Comparison of ENCODE assay signal across 8 cellular contexts in the genomic region with DNA sequence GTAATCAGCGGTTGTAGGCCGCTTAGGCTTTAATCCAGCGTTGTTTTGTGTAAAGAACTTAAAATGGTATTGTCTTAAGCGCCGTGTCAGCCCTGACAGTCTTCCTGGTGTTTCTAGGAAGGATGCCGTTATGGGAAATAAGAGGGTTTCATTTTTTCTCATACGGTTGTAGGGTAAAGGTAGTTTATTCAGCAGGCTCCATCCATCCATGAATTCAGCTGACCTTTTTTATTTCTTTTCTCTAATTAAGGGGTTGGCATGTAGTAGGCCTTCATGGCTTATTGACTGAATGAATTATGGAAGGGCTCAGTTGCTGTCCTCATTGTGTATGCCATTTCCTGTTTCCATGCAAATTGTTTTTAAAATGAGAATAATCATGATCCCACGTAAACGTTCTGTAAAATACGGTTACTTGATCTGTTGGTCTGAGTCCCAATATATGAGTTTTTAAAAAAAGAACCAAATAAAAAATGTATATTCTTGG. TPM values are rescaled to one million over a fixed set of nuclear protein-coding genes. Genes with fewer than 3 reads are reported as not detected.
DNase-seq lines count a peak whose midpoint lies in the region; ATAC-seq and TF ChIP-seq lines count a peak whose summit lies in the region.

No MANE protein-coding gene starts in this region.

- TF ChIP-seq CTCF in left ventricle myocardium inferior (IDR thresholded peaks at IDR 0.05; ENCODE audit: borderline replicate concordance) (no peak), Peyer's patch (IDR thresholded peaks at IDR 0.05) (no peak), epithelial cell of proximal tubule (conservative IDR thresholded peaks at IDR 0.05; ENCODE audit: low read depth, low read length) (no peak), neutrophil (IDR thresholded peaks at IDR 0.05) (no peak)

- H3K9me3 ChIP-seq in left ventricle myocardium inferior (replicated peaks): no peaks in the 10 kb centered on the region
- H3K9me3 ChIP-seq in Peyer's patch: no peaks in the 10 kb centered on the region
- no peaks in the 10 kb centered on the region for H3K9me3 ChIP-seq in neutrophil

- H3K27me3 ChIP-seq in left ventricle myocardium inferior (ENCODE audit: low read depth) (no peaks in the 10 kb centered on the region), Peyer's patch (no peaks in the 10 kb centered on the region), neutrophil (peaks cover 17% of the 10 kb centered on the region)

- intact Hi-C loops in left ventricle myocardium inferior (cut with micrococcal nuclease): no loop called here
- intact Hi-C loops in cardiac septum (cut with DNase I): loop anchor here (1.0 to 10.0 kb wide), 2 partner anchors 51 to 257 kb away; partner anchors contain the start of gene FRYL

- DNase-seq in left ventricle myocardium inferior (no peak), cardiac septum (ENCODE audit: low spot score) (no peak), Peyer's patch (no peak), epithelial cell of proximal tubule (ENCODE audit: low read depth) (peak; percentile 4), OCI-M2 (lab: John Stamatoyannopoulos, UW; ENCODE audit: unreplicated experiment) (no peak)
- no peak for DNase-seq in stimulated activated CD8-positive, alpha-beta memory T cell treated with anti-CD3 and anti-CD28 coated beads, Interleukin-4, amount 100 ng/mL, for 48 hours

- ATAC-seq in GM18505 (IDR thresholded peaks at IDR 0.05; ENCODE audit: unreplicated experiment): no peak

- H3K27ac ChIP-seq in left ventricle myocardium inferior (replicated peaks) (peak overlapping the region; percentile 95), Peyer's patch (peak overlapping the region; percentile 91 to 93 (median 93)), neutrophil (peak overlapping the region; percentile 93)

- H3K36me3 ChIP-seq in left ventricle myocardium inferior: peaks cover 33% of the 10 kb centered on the region
- peaks cover 0 to 29% (median 0%) of the 10 kb centered on the region in 3 donors for H3K36me3 ChIP-seq in Peyer's patch
- H3K36me3 ChIP-seq in neutrophil: peaks cover 31% of the 10 kb centered on the region

- H3K4me3 ChIP-seq in left ventricle myocardium inferior (peak overlapping the region; percentile 91), Peyer's patch (peak overlapping the region; percentile 61 to 92 (median 86)), epithelial cell of proximal tubule (ENCODE audit: low read depth, low read length) (peak overlapping the region; percentile 76), neutrophil (ENCODE audit: low read depth in 1 of 2, low read length in 1 of 2) (peak overlapping the region; percentile 86 to 99)

- H3K4me1 ChIP-seq in left ventricle myocardium inferior (peaks cover 29% of the 10 kb centered on the region), Peyer's patch (peaks cover 0 to 17% (median 3%) of the 10 kb centered on the region in 4 donors), neutrophil (ENCODE audit: control insufficient read depth in 1 of 2, insufficient read depth in 1 of 2, low read depth in 1 of 2, low read length in 1 of 2) (peaks cover 13 to 19% of the 10 kb centered on the region in 2 experiments)

- TF ChIP-seq POLR2A in Peyer's patch (IDR thresholded peaks at IDR 0.05) (no peak), GM18505 (IDR thresholded peaks at IDR 0.05; ENCODE audit: borderline replicate concordance, extremely low read depth, insufficient read depth, insufficient read length) (no peak)

RNA-seq across cellular contexts. Expression of gene OCIAD1, which starts 0.7 kb away (rescaled TPM):
- 129 TPM for total RNA-seq in left ventricle myocardium inferior
- 137 TPM for total RNA-seq in cardiac septum
- 100 to 1,000 TPM in 1 of 4 donors, 10 to 100 TPM in 3; 63.5 to 120 (median 76.5) TPM for total RNA-seq in Peyer's patch
- 102 and 165 TPM in 2 replicates for total RNA-seq in epithelial cell of proximal tubule

RNA-seq across cellular contexts. Expression of gene FRYL, which starts 51.5 kb away (rescaled TPM):
- total RNA-seq in left ventricle myocardium inferior: 33.2 TPM
- 41.0 TPM for total RNA-seq in cardiac septum
- total RNA-seq in Peyer's patch: 100 to 1,000 TPM; 220 to 253 (median 241) TPM
- total RNA-seq in epithelial cell of proximal tubule: 22.5 and 31.3 TPM in 2 replicates
